8 cellular contexts compared by ENCODE assay signal in the genomic region with DNA sequence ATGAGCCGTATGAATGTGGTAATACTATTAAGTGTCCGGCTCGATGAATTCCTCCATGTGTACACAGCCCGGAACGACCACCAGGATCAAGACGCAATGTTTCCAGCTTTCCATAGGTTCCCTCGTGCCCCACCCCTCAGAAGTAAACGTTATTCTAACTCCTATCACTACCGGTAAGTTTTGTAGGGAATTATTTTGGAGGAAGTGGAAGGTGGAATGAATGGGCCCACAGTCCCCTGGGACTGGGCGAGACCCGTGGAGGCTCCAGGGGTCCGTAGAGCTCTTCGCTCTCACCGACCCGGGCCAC. TPM values are rescaled to one million over a fixed set of nuclear protein-coding genes. Genes with fewer than 3 reads are reported as not detected.
A peak's percentile ranks its signal among the peaks of the same experiment; 100 is the strongest.
DNase-seq lines count a peak whose midpoint lies in the region; ATAC-seq and TF ChIP-seq lines count a peak whose summit lies in the region.

No MANE protein-coding gene starts in this region.

- peak overlapping the region; percentile 86 for H3K27ac Mint-ChIP-seq in neural crest cell (ENCODE audit: unreplicated experiment)

- H3K36me3 Mint-ChIP-seq in neural crest cell (ENCODE audit: low read depth) = peaks cover 4% of the 10 kb centered on the region

- H4K20me1 ChIP-seq in BLaER1 treated with 17β-estradiol and CSF1 and Interleukin-3, amounts not matched to agents 10 nM and 100 nM = peaks cover 0 to 42% (median 21%) of the 10 kb centered on the region in 11 experiments; a peak in 16 of 22 replicates

- peaks cover 0 to 11% (median 0%) of the 10 kb centered on the region in 11 experiments; a peak in 9 of 22 replicates for H3K9me3 ChIP-seq in BLaER1 treated with 17β-estradiol and CSF1 and Interleukin-3, amounts not matched to agents 10 nM and 100 nM (replicated peaks in 1 of 11)
- no peaks in the 10 kb centered on the region for H3K9me3 ChIP-seq in MG63
- H3K9me3 ChIP-seq in duodenal mucosa (ENCODE audit: control insufficient read depth in 1 of 2, low read length in 2 of 2) = no peaks in the 10 kb centered on the region

- DNase-seq in MG63 = no peak
- DNase-seq in neural crest cell (ENCODE audit: low read depth, low spot score) = no peak
- no peak for DNase-seq in GM13976 (ENCODE audit: low spot score)

- H3K27me3 ChIP-seq in BLaER1 treated with 17β-estradiol and CSF1 and Interleukin-3, amounts not matched to agents 10 nM and 100 nM = no peaks in the 10 kb centered on the region
- no peaks in the 10 kb centered on the region for H3K27me3 ChIP-seq in MG63
- no peaks in the 10 kb centered on the region for H3K27me3 ChIP-seq in duodenal mucosa (ENCODE audit: control insufficient read depth in 1 of 2, insufficient read depth in 2 of 2, low read length in 2 of 2)

- peaks cover 0 to 24% (median 16%) of the 10 kb centered on the region in 11 experiments; a peak in 12 of 22 replicates for H3K36me3 ChIP-seq in BLaER1 treated with 17β-estradiol and CSF1 and Interleukin-3, amounts not matched to agents 10 nM and 100 nM
- H3K36me3 ChIP-seq in MG63 (no peaks in the 10 kb centered on the region; the same call in 1 of the 2 replicates), duodenal mucosa (ENCODE audit: control insufficient read depth in 1 of 2, insufficient read depth in 2 of 2, low read length in 2 of 2) (no peaks in the 10 kb centered on the region)

- H3K27ac ChIP-seq in BLaER1 treated with 17β-estradiol and CSF1 and Interleukin-3, amounts not matched to agents 10 nM and 100 nM = peak overlapping the region; percentile 55 to 91 (median 80); a peak in 21 of 22 replicates
- H3K27ac ChIP-seq in duodenal mucosa (ENCODE audit: low read depth, low read length) = peak overlapping the region; percentile 62

- in situ Hi-C loops in GM13976 (cut with MboI; ENCODE audit: low sequenced_read_pairs, unreplicated experiment) = no loop called here

- peaks cover 2% of the 10 kb centered on the region for H3K27me3 Mint-ChIP-seq in neural crest cell (ENCODE audit: low read depth)

- peaks cover 34% of the 10 kb centered on the region for H3K4me1 Mint-ChIP-seq in neural crest cell

- peak overlapping the region; percentile 71 to 93 (median 83) for H3K9ac ChIP-seq in BLaER1 treated with 17β-estradiol and CSF1 and Interleukin-3, amounts not matched to agents 10 nM and 100 nM
- peak overlapping the region; percentile 62 to 92 for H3K9ac ChIP-seq in duodenal mucosa (ENCODE audit: low read depth in 1 of 2, low read length in 2 of 2)

- no peak for TF ChIP-seq CTCF in neural crest cell (conservative IDR thresholded peaks at IDR 0.05)
- no peak for TF ChIP-seq CTCF in GM13976 (IDR thresholded peaks at IDR 0.05; ENCODE audit: borderline replicate concordance, control extremely low read depth, extremely low read depth, insufficient read depth, missing control alignments)

- peak overlapping the region; percentile 74 to 90 (median 81) for H3K4me2 ChIP-seq in BLaER1 treated with 17β-estradiol and CSF1 and Interleukin-3, amounts not matched to agents 10 nM and 100 nM

- peaks cover 19 to 40% (median 30%) of the 10 kb centered on the region in 10 experiments for H3K4me1 ChIP-seq in BLaER1 treated with 17β-estradiol and CSF1 and Interleukin-3, amounts not matched to agents 10 nM and 100 nM
- peaks cover 16 to 26% of the 10 kb centered on the region in 2 donors for H3K4me1 ChIP-seq in duodenal mucosa (ENCODE audit: control insufficient read depth in 1 of 2, insufficient read depth in 2 of 2, low read length in 2 of 2)

- peak overlapping the region; percentile 83 to 95 (median 91) for H3K4me3 ChIP-seq in BLaER1 treated with 17β-estradiol and CSF1 and Interleukin-3, amounts not matched to agents 10 nM and 100 nM
- H3K4me3 ChIP-seq in MG63 (peak overlapping the region; percentile 54), duodenal mucosa (ENCODE audit: low read depth in 1 of 2, low read length in 2 of 2) (peak overlapping the region; percentile 74 to 94)

- H3K9me3 Mint-ChIP-seq in neural crest cell = no peaks in the 10 kb centered on the region

- peak overlapping the region; percentile 94 for H3K4me3 Mint-ChIP-seq in neural crest cell

- ATAC-seq in GM18858 (IDR thresholded peaks at IDR 0.05; ENCODE audit: unreplicated experiment) = no peak
- no peak for ATAC-seq in HG03342 (IDR thresholded peaks at IDR 0.05; ENCODE audit: unreplicated experiment)
- no peak for ATAC-seq in GM21423 (IDR thresholded peaks at IDR 0.05; ENCODE audit: unreplicated experiment)

RNA-seq across cellular contexts. Expression of a gene that starts 0.7 kb away (rescaled TPM):
- total RNA-seq in MG63 (2014; rRNA removed; shearing (Covaris generic); ENCODE audit: low replicate concordance) = 16.2 and 45.9 TPM in 2 replicates
- 55.3 and 60.8 TPM in 2 replicates for total RNA-seq in neural crest cell
